In genomic region chr1:19478241-19478780, GRCh38 we compare ENCODE assay signal across 13 cellular contexts. TPM values are rescaled to one million over a fixed set of nuclear protein-coding genes. Genes with fewer than 3 reads are reported as not detected.
DNase-seq lines count a peak whose midpoint lies in the region; ATAC-seq and TF ChIP-seq lines count a peak whose summit lies in the region.
"Had no signal": no experiment of that assay in that cellular context is flagged by ENCODE, and none has a peak within 500 bp of the region (broad histone marks: within the 10 kb centered on the region; RNA-seq: fewer than 3 reads in every experiment).

No MANE protein-coding gene starts in this region.

- no peaks in the 10 kb centered on the region for H3K27me3 ChIP-seq in OCI-LY1 (ENCODE audit: insufficient read depth, low read length)
- H3K27me3 ChIP-seq in effector memory CD4-positive, alpha-beta T cell (replicated peaks; ENCODE audit: control insufficient read depth, insufficient read depth, low read length, poor library complexity, severe bottlenecking): no peaks in the 10 kb centered on the region
- no peaks in the 10 kb centered on the region for H3K27me3 ChIP-seq in psoas muscle (ENCODE audit: insufficient read depth in 3 of 3, low read length in 2 of 3)

- WGBS in psoas muscle, 3 donors: 74 to 76% (median 75%) methylated on average over 11 of the region's 11 CpGs

- peak overlapping the region; percentile 15 for H3K4me3 ChIP-seq in OCI-LY1 (ENCODE audit: low read depth, low read length, poor library complexity, severe bottlenecking)
- H3K4me3 ChIP-seq in effector memory CD4-positive, alpha-beta T cell (ENCODE audit: insufficient read depth, low read depth, low read length, poor library complexity, severe bottlenecking): no peak overlapping the region
- H3K4me3 ChIP-seq in psoas muscle: no peak overlapping the region
- H3K4me3 ChIP-seq: SK-N-MC had no signal

- H3K4me1 Mint-ChIP-seq in activated CD8-positive, alpha-beta memory T cell treated with anti-CD3 and anti-CD28 coated beads, Interleukin-2, amount 10 ng/mL, durations not matched to agents 7 days and 5 days: peaks cover 94% of the 10 kb centered on the region
- H3K4me1 Mint-ChIP-seq in stimulated activated effector memory CD8-positive, alpha-beta T cell treated with anti-CD3 and anti-CD28 coated beads, Interleukin-12 subunit alpha, Interleukin-12 subunit beta, amount 100 ng/mL, for 72 hours: peaks cover 94% of the 10 kb centered on the region
- H3K4me1 Mint-ChIP-seq in mesothelial cell of epicardium: peaks cover 23% of the 10 kb centered on the region

- H3F3A ChIP-seq in OCI-LY1 (ENCODE audit: insufficient read depth, low read length): no peaks in the 10 kb centered on the region

- no peaks in the 10 kb centered on the region for H4K20me1 ChIP-seq in OCI-LY1 (ENCODE audit: insufficient read depth, low read length)

- CTCF ChIA-PET in activated CD8-positive, alpha-beta memory T cell treated with anti-CD3 and anti-CD28 coated beads, Interleukin-2, amount 10 ng/mL, durations not matched to agents 7 days and 5 days (lab: Charles Lee): interaction anchor here (0.9 to 2.1 kb wide), 8 partner anchors 8 to 175 kb away, joined by 3 to 14 read pairs (median 6); no protein-coding TSS in a partner anchor

- peak overlapping the region; percentile 95 for H3K27ac Mint-ChIP-seq in activated CD8-positive, alpha-beta memory T cell treated with anti-CD3 and anti-CD28 coated beads, Interleukin-2, amount 10 ng/mL, durations not matched to agents 7 days and 5 days
- peak overlapping the region; percentile 97 for H3K27ac Mint-ChIP-seq in stimulated activated effector memory CD8-positive, alpha-beta T cell treated with anti-CD3 and anti-CD28 coated beads, Interleukin-12 subunit alpha, Interleukin-12 subunit beta, amount 100 ng/mL, for 72 hours
- H3K27ac Mint-ChIP-seq in mesothelial cell of epicardium: no peak overlapping the region

- no peak for DNase-seq in activated CD8-positive, alpha-beta memory T cell treated with anti-CD3 and anti-CD28 coated beads, Interleukin-2, amount 10 ng/mL, durations not matched to agents 7 days and 5 days
- no peak for DNase-seq in activated CD8-positive, alpha-beta memory T cell treated with anti-CD3 and anti-CD28 coated beads for 24 hours
- DNase-seq in effector memory CD4-positive, alpha-beta T cell: no peak
- DNase-seq in stimulated activated effector memory CD8-positive, alpha-beta T cell treated with anti-CD3 and anti-CD28 coated beads, Interleukin-12 subunit alpha, Interleukin-12 subunit beta, amount 100 ng/mL, for 72 hours (ENCODE audit: low spot score in 2 of 2): no peak
- DNase-seq in psoas muscle: no peak
- DNase-seq in mesothelial cell of epicardium (ENCODE audit: low spot score in 2 of 2, unreplicated experiment in 2 of 2): no peak
- DNase-seq: H9, kidney glomerular epithelial cell, MM.1S, NCI-H524 treated with DMSO at 0.1 percent for 48 hours had no signal

- TF ChIP-seq CTCF in OCI-LY1 (IDR thresholded peaks at IDR 0.05; ENCODE audit: low read length) (no peak), psoas muscle (IDR thresholded peaks at IDR 0.05) (no peak), mesothelial cell of epicardium (IDR thresholded peaks at IDR 0.05; ENCODE audit: unreplicated experiment) (no peak)

- H3K27me3 Mint-ChIP-seq in activated CD8-positive, alpha-beta memory T cell treated with anti-CD3 and anti-CD28 coated beads, Interleukin-2, amount 10 ng/mL, durations not matched to agents 7 days and 5 days: no peaks in the 10 kb centered on the region
- no peaks in the 10 kb centered on the region for H3K27me3 Mint-ChIP-seq in mesothelial cell of epicardium (ENCODE audit: low read depth)

- peaks cover 74% of the 10 kb centered on the region for H3K79me2 ChIP-seq in OCI-LY1 (ENCODE audit: insufficient read depth, low read length)

- no peaks in the 10 kb centered on the region for H3K9me2 ChIP-seq in OCI-LY1 (ENCODE audit: low read depth, low read length)

- H2AFZ ChIP-seq in OCI-LY1 (ENCODE audit: low read length): no peak overlapping the region

- peaks cover 28% of the 10 kb centered on the region for H3K36me3 Mint-ChIP-seq in activated CD8-positive, alpha-beta memory T cell treated with anti-CD3 and anti-CD28 coated beads, Interleukin-2, amount 10 ng/mL, durations not matched to agents 7 days and 5 days
- peaks cover 47% of the 10 kb centered on the region for H3K36me3 Mint-ChIP-seq in stimulated activated effector memory CD8-positive, alpha-beta T cell treated with anti-CD3 and anti-CD28 coated beads, Interleukin-12 subunit alpha, Interleukin-12 subunit beta, amount 100 ng/mL, for 72 hours
- H3K36me3 Mint-ChIP-seq in mesothelial cell of epicardium: no peaks in the 10 kb centered on the region

- peak overlapping the region; percentile 58 for H3K4me2 ChIP-seq in OCI-LY1 (ENCODE audit: low read length)

- H3K4me3 Mint-ChIP-seq in activated CD8-positive, alpha-beta memory T cell treated with anti-CD3 and anti-CD28 coated beads, Interleukin-2, amount 10 ng/mL, durations not matched to agents 7 days and 5 days: peak overlapping the region; percentile 70
- H3K4me3 Mint-ChIP-seq in stimulated activated effector memory CD8-positive, alpha-beta T cell treated with anti-CD3 and anti-CD28 coated beads, Interleukin-12 subunit alpha, Interleukin-12 subunit beta, amount 100 ng/mL, for 72 hours: peak overlapping the region; percentile 80
- H3K4me3 Mint-ChIP-seq in mesothelial cell of epicardium: no peak overlapping the region

- H3K27ac ChIP-seq in OCI-LY1 (ENCODE audit: low read depth, low read length, poor library complexity, severe bottlenecking) (peak overlapping the region; percentile 80), psoas muscle (no peak overlapping the region)
- peak overlapping the region; percentile 75 for H3K27ac ChIP-seq in effector memory CD4-positive, alpha-beta T cell (ENCODE audit: insufficient read depth, low read length, poor library complexity, severe bottlenecking)
- H3K27ac ChIP-seq: SK-N-MC had no signal

- ATAC-seq in activated CD8-positive, alpha-beta memory T cell treated with anti-CD3 and anti-CD28 coated beads, Interleukin-2, amount 10 ng/mL, durations not matched to agents 7 days and 5 days: no peak
- ATAC-seq in stimulated activated effector memory CD8-positive, alpha-beta T cell treated with anti-CD3 and anti-CD28 coated beads, Interleukin-12 subunit alpha, Interleukin-12 subunit beta, amount 100 ng/mL, for 72 hours: no peak
- ATAC-seq in psoas muscle (no peak), GM19351 (IDR thresholded peaks at IDR 0.05; ENCODE audit: unreplicated experiment) (no peak)

- H3K9me3 Mint-ChIP-seq in activated CD8-positive, alpha-beta memory T cell treated with anti-CD3 and anti-CD28 coated beads, Interleukin-2, amount 10 ng/mL, durations not matched to agents 7 days and 5 days (ENCODE audit: low read depth): no peaks in the 10 kb centered on the region
- no peaks in the 10 kb centered on the region for H3K9me3 Mint-ChIP-seq in stimulated activated effector memory CD8-positive, alpha-beta T cell treated with anti-CD3 and anti-CD28 coated beads, Interleukin-12 subunit alpha, Interleukin-12 subunit beta, amount 100 ng/mL, for 72 hours
- no peaks in the 10 kb centered on the region for H3K9me3 Mint-ChIP-seq in mesothelial cell of epicardium
- H3K9me3 Mint-ChIP-seq: H9 had no signal

- intact Hi-C loops in psoas muscle (cut with DNase I): loop anchor here in 1 of 2 donors (5.0 kb wide), 1 partner anchor 86 kb away; no protein-coding TSS in a partner anchor

- H3K36me3 ChIP-seq in OCI-LY1 (ENCODE audit: insufficient read depth, low read length) (peaks cover 38% of the 10 kb centered on the region; the same call in 1 of the 2 replicates), psoas muscle (ENCODE audit: insufficient read depth in 1 of 2, low read depth in 1 of 2) (peaks cover 0 to 30% of the 10 kb centered on the region in 2 donors)
- peaks cover 9% of the 10 kb centered on the region for H3K36me3 ChIP-seq in effector memory CD4-positive, alpha-beta T cell (ENCODE audit: control insufficient read depth, insufficient read depth, low read length)

- peaks cover 55% of the 10 kb centered on the region for H3K4me1 ChIP-seq in OCI-LY1 (ENCODE audit: insufficient read depth, low read length, severe bottlenecking)
- peaks cover 81% of the 10 kb centered on the region for H3K4me1 ChIP-seq in effector memory CD4-positive, alpha-beta T cell (ENCODE audit: control insufficient read depth, insufficient read depth, low read length, poor library complexity, severe bottlenecking)
- H3K4me1 ChIP-seq in psoas muscle: peaks cover 83% of the 10 kb centered on the region

- peak overlapping the region; percentile 46; the same call in 1 of the 2 replicates for H3K9ac ChIP-seq in OCI-LY1 (ENCODE audit: low read length)

- H3K9me3 ChIP-seq in OCI-LY1 (ENCODE audit: low read length) (no peaks in the 10 kb centered on the region), psoas muscle (no peaks in the 10 kb centered on the region)
- H3K9me3 ChIP-seq in effector memory CD4-positive, alpha-beta T cell (ENCODE audit: control insufficient read depth, low read length): no peaks in the 10 kb centered on the region

RNA-seq across cellular contexts. Expression of gene CAPZB, which starts 7.0 kb away (rescaled TPM):
- total RNA-seq in activated CD8-positive, alpha-beta memory T cell treated with anti-CD3 and anti-CD28 coated beads, Interleukin-2, amount 10 ng/mL, durations not matched to agents 7 days and 5 days: 100 to 1,000 TPM; 411 to 427 TPM
- total RNA-seq in psoas muscle (100 to 1,000 TPM; 207 to 284 (median 232) TPM), mesothelial cell of epicardium (192 to 209 TPM (median 204 TPM) in 3 replicates)
- 100 to 1,000 TPM; 179 to 261 (median 206) TPM for polyA plus RNA-seq in psoas muscle
